In the genomic region with DNA sequence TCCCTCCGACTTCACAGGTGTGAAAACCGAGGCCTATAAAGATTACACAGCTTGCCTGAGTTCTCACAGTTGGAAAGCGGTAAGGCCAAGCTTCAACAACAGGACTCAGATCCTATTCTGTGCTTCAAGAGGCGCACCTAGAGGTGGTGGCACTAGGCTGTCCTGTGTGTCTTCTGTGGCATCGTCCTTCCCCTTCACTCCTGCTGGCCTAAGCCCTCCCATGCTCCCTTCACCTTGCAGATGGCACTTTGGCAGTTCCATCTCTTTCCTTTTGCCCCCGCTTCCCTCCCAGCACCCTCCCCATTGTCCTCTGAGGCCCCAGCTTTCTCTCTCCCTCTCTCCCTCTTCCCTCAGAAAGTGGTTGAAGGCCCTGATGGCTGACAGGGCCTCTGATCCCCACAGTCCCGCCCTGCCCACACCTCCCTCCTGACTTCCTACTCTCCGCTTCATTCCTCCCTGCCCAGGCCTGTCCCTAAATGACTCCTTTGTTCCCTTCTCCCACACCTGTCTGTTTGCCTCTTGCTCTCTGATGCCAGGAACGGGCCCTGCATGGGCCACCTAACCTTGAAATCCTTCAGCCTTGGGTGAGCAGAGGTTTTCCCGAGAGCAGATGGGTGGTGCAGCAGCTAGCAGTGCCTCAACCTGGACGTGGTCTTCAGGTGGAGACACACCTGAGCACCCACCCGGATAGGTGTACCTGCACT, we compare ENCODE assay signal across 15 cellular contexts. TPM values are rescaled to one million over a fixed set of nuclear protein-coding genes. Genes with fewer than 3 reads are reported as not detected.
DNase-seq lines count a peak whose midpoint lies in the region; ATAC-seq, FAIRE-seq and TF ChIP-seq lines count a peak whose summit lies in the region.
"Had no signal": no experiment of that assay in that cellular context is flagged by ENCODE, and none has a peak within 500 bp of the region (broad histone marks: within the 10 kb centered on the region; RNA-seq: fewer than 3 reads in every experiment).

No MANE protein-coding gene starts in this region.

- H3K4me3 Mint-ChIP-seq in CD4-positive, alpha-beta memory T cell, result no peak overlapping the region
- H3K4me3 Mint-ChIP-seq: activated naive CD4-positive, alpha-beta T cell treated with anti-CD3 and anti-CD28 coated beads, Interleukin-2, amount 50 U/mL, for 24 hours had no signal

- no peaks in the 10 kb centered on the region for H3K9me3 Mint-ChIP-seq in CD4-positive, alpha-beta memory T cell
- H3K9me3 Mint-ChIP-seq: activated naive CD4-positive, alpha-beta T cell treated with anti-CD3 and anti-CD28 coated beads, Interleukin-2, amount 50 U/mL, for 24 hours had no signal

- dilution Hi-C loops in keratinocyte (cut with MboI; ENCODE audit: extremely low pct_ligation_motif_present, low sequenced_read_pairs), result no loop called here

- H3K79me2 ChIP-seq in keratinocyte (ENCODE audit: control insufficient read depth, insufficient read depth, low read length), result peaks cover 80% of the 10 kb centered on the region
- H3K79me2 ChIP-seq: hepatocyte had no signal

- 66 to 79% (median 72%) methylated on average over 12 of the region's 12 CpGs for WGBS in spleen, 5 donors

- CTCF ChIA-PET in CD4-positive, alpha-beta memory T cell (lab: Charles Lee; ENCODE audit: partially characterized antibody), result no interaction called here

- FAIRE-seq in keratinocyte (lab: Jason Lieb, UNC), result peak; percentile 96

- ATAC-seq in HG02981 (IDR thresholded peaks at IDR 0.05; ENCODE audit: unreplicated experiment) (no peak), GM18870 (IDR thresholded peaks at IDR 0.05; ENCODE audit: unreplicated experiment) (no peak)

- H3K9ac ChIP-seq in keratinocyte (ENCODE audit: control insufficient read depth, extremely low read depth, insufficient read depth, low read length), result peak overlapping the region; percentile 96
- H3K9ac ChIP-seq: GM23248, SK-N-SH had no signal

- peak overlapping the region; percentile 93 for H3K4me2 ChIP-seq in keratinocyte (ENCODE audit: control insufficient read depth, extremely low read depth, insufficient read depth, low read depth, low read length)
- H3K4me2 ChIP-seq: hepatocyte, SK-N-SH had no signal

- H3K9me3 ChIP-seq in keratinocyte (ENCODE audit: control insufficient read depth, low read depth, low read length), result no peaks in the 10 kb centered on the region
- no peaks in the 10 kb centered on the region for H3K9me3 ChIP-seq in spleen
- H3K9me3 ChIP-seq in CD4-positive, alpha-beta memory T cell (ENCODE audit: control insufficient read depth in 1 of 2, low read length in 2 of 2), result no peaks in the 10 kb centered on the region
- H3K9me3 ChIP-seq: SK-N-SH had no signal

- H3K4me1 ChIP-seq in keratinocyte (ENCODE audit: control insufficient read depth, extremely low read depth, insufficient read depth, low read length), result peaks cover 82% of the 10 kb centered on the region
- H3K4me1 ChIP-seq in spleen, result no peaks in the 10 kb centered on the region
- H3K4me1 ChIP-seq in CD4-positive, alpha-beta memory T cell (ENCODE audit: insufficient read depth, low read length), result no peaks in the 10 kb centered on the region

- peaks cover 0 to 3% of the 10 kb centered on the region in 2 donors for H3K27me3 Mint-ChIP-seq in CD4-positive, alpha-beta memory T cell
- H3K27me3 Mint-ChIP-seq: activated naive CD4-positive, alpha-beta T cell treated with anti-CD3 and anti-CD28 coated beads, Interleukin-2, amount 50 U/mL, for 24 hours had no signal

- POLR2A ChIA-PET in CD4-positive, alpha-beta memory T cell (lab: Charles Lee; ENCODE audit: partially characterized antibody), result no interaction called here

- H3K36me3 Mint-ChIP-seq in CD4-positive, alpha-beta memory T cell, result no peaks in the 10 kb centered on the region
- H3K36me3 Mint-ChIP-seq: activated naive CD4-positive, alpha-beta T cell treated with anti-CD3 and anti-CD28 coated beads, Interleukin-2, amount 50 U/mL, for 24 hours had no signal

- H3K4me1 Mint-ChIP-seq in CD4-positive, alpha-beta memory T cell, result no peaks in the 10 kb centered on the region
- H3K4me1 Mint-ChIP-seq: activated naive CD4-positive, alpha-beta T cell treated with anti-CD3 and anti-CD28 coated beads, Interleukin-2, amount 50 U/mL, for 24 hours had no signal

- H3K4me3 ChIP-seq in keratinocyte (ENCODE audit: control insufficient read depth in 2 of 3, extremely low read depth in 1 of 3, insufficient read depth in 2 of 3, low read depth in 1 of 3, low read length in 3 of 3) (peak overlapping the region; percentile 6 to 97 (median 10)), spleen (no peak overlapping the region)
- H3K4me3 ChIP-seq in CD4-positive, alpha-beta memory T cell (ENCODE audit: low read length in 2 of 2), result no peak overlapping the region
- H3K4me3 ChIP-seq: GM23248, hepatocyte, lung had no signal

- H3K27ac Mint-ChIP-seq in CD4-positive, alpha-beta memory T cell, result peak overlapping the region in 1 of 7 donors; percentile 42
- H3K27ac Mint-ChIP-seq: activated naive CD4-positive, alpha-beta T cell treated with anti-CD3 and anti-CD28 coated beads, Interleukin-2, amount 50 U/mL, for 24 hours had no signal

- intact Hi-C loops in spleen (cut with DNase I; ENCODE audit: low total_unique reads), result no loop called here
- intact Hi-C loops in CD4-positive, alpha-beta memory T cell (cut with micrococcal nuclease), result no loop called here

- H4K20me1 ChIP-seq in keratinocyte (ENCODE audit: control insufficient read depth, extremely low read depth, insufficient read depth, low read length), result peaks cover 2% of the 10 kb centered on the region

- H3K9me1 ChIP-seq in keratinocyte (ENCODE audit: control insufficient read depth, extremely low read depth, insufficient read depth, low read length), result no peaks in the 10 kb centered on the region

- H3K27ac ChIP-seq in keratinocyte (ENCODE audit: control insufficient read depth, insufficient read depth, low read length), result peak overlapping the region; percentile 90
- no peak overlapping the region for H3K27ac ChIP-seq in spleen
- H3K27ac ChIP-seq in CD4-positive, alpha-beta memory T cell (ENCODE audit: low read depth, low read length), result no peak overlapping the region
- H3K27ac ChIP-seq: GM23248, hepatocyte had no signal

- H3K36me3 ChIP-seq in keratinocyte (ENCODE audit: control insufficient read depth in 2 of 2, extremely low read depth in 1 of 2, insufficient read depth in 2 of 2, low read length in 2 of 2) (peaks cover 38 to 57% of the 10 kb centered on the region in 2 experiments), spleen (no peaks in the 10 kb centered on the region)
- H3K36me3 ChIP-seq in CD4-positive, alpha-beta memory T cell (ENCODE audit: insufficient read depth, low read length), result no peaks in the 10 kb centered on the region

- no peak for TF ChIP-seq POLR2A in spleen (IDR thresholded peaks at IDR 0.05)

- peak; percentile 17 for DNase-seq in activated CD4-positive, CD25-positive, alpha-beta regulatory T cell treated with anti-CD3 and anti-CD28 coated beads, Interleukin-2, amount 50 U/mL, for 72 hours
- no peak for DNase-seq in activated CD4-positive, CD25-positive, alpha-beta regulatory T cell (lab: John Stamatoyannopoulos, UW)
- DNase-seq in SW480 (ENCODE audit: low spot score), result peak; percentile 90
- DNase-seq in keratinocyte (ENCODE audit: low read depth, low spot score), result no peak
- peak; percentile 39 for DNase-seq in spleen
- DNase-seq in CD4-positive, alpha-beta memory T cell, result no peak
- DNase-seq: GM23248, NCI-H2029 treated with DMSO at 0.1 percent for 48 hours, substantia nigra had no signal

- H3K27me3 ChIP-seq in keratinocyte (ENCODE audit: control insufficient read depth, extremely low read depth, insufficient read depth, low read length), result no peaks in the 10 kb centered on the region
- peaks cover 0 to 12% (median 0%) of the 10 kb centered on the region in 7 donors for H3K27me3 ChIP-seq in spleen (replicated peaks in 1 of 7)
- H3K27me3 ChIP-seq in CD4-positive, alpha-beta memory T cell (ENCODE audit: insufficient read depth, low read length), result no peaks in the 10 kb centered on the region
- H3K27me3 ChIP-seq: hepatocyte had no signal

- TF ChIP-seq CTCF in keratinocyte (optimal IDR thresholded peaks at IDR 0.05 in 1 of 3, IDR thresholded peaks at IDR 0.05 in 1 of 3, conservative IDR thresholded peaks at IDR 0.05 in 1 of 3; ENCODE audit: extremely low read depth in 1 of 3, insufficient read depth in 2 of 3, low read length in 3 of 3) (no peak), spleen (IDR thresholded peaks at IDR 0.05 in 8 of 11, conservative IDR thresholded peaks at IDR 0.05 in 3 of 11) (no peak)

- no peak overlapping the region for H2AFZ ChIP-seq in keratinocyte (ENCODE audit: control insufficient read depth, low read length)
- H2AFZ ChIP-seq: GM23248, hepatocyte had no signal

RNA-seq across cellular contexts. Expression of a gene that starts 5.8 kb away (rescaled TPM):
- polyA plus RNA-seq in keratinocyte (303 to 611 TPM (median 463 TPM) in 3 replicates), spleen (under 1 TPM; 0.03 to 0.64 (median 0.20) TPM)
- polyA plus RNA-seq in keratinocyte (2011; ENCODE audit: low read depth), result 1,306 TPM
- 465 and 526 TPM in 2 replicates for polyA plus RNA-seq in keratinocyte (2011; cell fraction: cytosol; rRNA removed)
- polyA plus RNA-seq in keratinocyte (2011; cell fraction: nucleus; rRNA removed), result 422 and 529 TPM in 2 replicates
- polyA plus RNA-seq in keratinocyte (2012; ENCODE audit: low replicate concordance), result 316 and 929 TPM in 2 replicates
- 758 to 1,045 TPM (median 830 TPM) in 3 replicates for polyA minus RNA-seq in keratinocyte
- polyA minus RNA-seq in keratinocyte (2011; cell fraction: cytosol; rRNA and poly(A)+ RNA removed), result 496 TPM
- 293 and 344 TPM in 2 replicates for polyA minus RNA-seq in keratinocyte (2011; cell fraction: nucleus; rRNA and poly(A)+ RNA removed)
- 1 to 10 TPM in 2 of 7 donors, under 1 TPM in 1, not detected in 4; 0.81 to 2.0 (median 1.2) TPM for total RNA-seq in spleen
- total RNA-seq in CD4-positive, alpha-beta memory T cell, result not detected
- polyA plus RNA-seq in CD4-positive, alpha-beta memory T cell, result not detected
- total RNA-seq: GM23248 had no signal

Comparison
In these comparisons a context has a peak if more than half of its experiments do, and no peak if none do; other contexts are left out.
1. DNase-seq: peak in activated CD4-positive, CD25-positive, alpha-beta regulatory T cell treated with anti-CD3 and anti-CD28 coated beads, Interleukin-2, amount 50 U/mL, for 72 hours (single experiment), SW480 (single experiment) and spleen (single experiment); none in activated CD4-positive, CD25-positive, alpha-beta regulatory T cell (0 of 4), keratinocyte (single experiment) and CD4-positive, alpha-beta memory T cell (0 of 5).
2. H3K4me3 ChIP-seq: peak in keratinocyte (3 of 3); none in spleen (0 of 8) and CD4-positive, alpha-beta memory T cell (0 of 2).
3. RNA of a gene that starts 5.8 kb away (polyA plus RNA-seq): 303 to 1,306 TPM in keratinocyte; 0.03 to 0.64 TPM in spleen and not detected in CD4-positive, alpha-beta memory T cell; every median in the first group is over 100 times any median in the second.